ENCODE assay signal across 7 cellular contexts in genomic region chr1:224542783-224543440, GRCh38.
A peak's percentile ranks its signal among the peaks of the same experiment; 100 is the strongest.
DNase-seq lines count a peak whose midpoint lies in the region; ATAC-seq and TF ChIP-seq lines count a peak whose summit lies in the region.

No MANE protein-coding gene starts in this region.

- 10% methylated on average over 7 of the region's 7 CpGs for WGBS in SK-N-SH (ENCODE audit: low lambda C conversion rate)

- CTCF ChIA-PET in SK-N-SH (lab: Yijun Ruan, JAX), result interaction anchor here (1.2 to 3.1 kb wide), 3 partner anchors 15 to 30 kb away, joined by 3 to 13 read pairs (median 4); no protein-coding TSS in a partner anchor

- H3K27ac ChIP-seq in SK-N-SH (ENCODE audit: low read depth in 2 of 2, low read length in 1 of 2), result peak overlapping the region; percentile 94 to 99

- H4K20me1 ChIP-seq in SK-N-SH (ENCODE audit: insufficient read depth), result no peaks in the 10 kb centered on the region

- no peaks in the 10 kb centered on the region for H3K36me3 ChIP-seq in SK-N-SH (replicated peaks in 1 of 2; ENCODE audit: control insufficient read depth in 1 of 2, insufficient read depth in 2 of 2, low read length in 1 of 2)

- TF ChIP-seq RAD21 in SK-N-SH (IDR thresholded peaks at IDR 0.05; ENCODE audit: low read length), result no peak

- H3K9me2 ChIP-seq in SK-N-SH, result no peaks in the 10 kb centered on the region

- POLR2A ChIA-PET in SK-N-SH (lab: Yijun Ruan, JAX), result interaction anchor here (0.6 kb wide), 1 partner anchor 108 kb away, joined by 3 read pairs; the partner anchor contains the start of gene WDR26

- peak; percentile 96 for DNase-seq in HFF-Myc (ENCODE audit: extremely low read depth, low read depth)
- no peak for DNase-seq in SK-N-SH
- DNase-seq in stimulated activated CD8-positive, alpha-beta memory T cell treated with anti-CD3 and anti-CD28 coated beads, Interleukin-15, amount 100 ng/mL, for 48 hours (ENCODE audit: low read depth in 2 of 2), result peak; percentile 8 to 20
- no peak for DNase-seq in KG1 (lab: John Stamatoyannopoulos, UW)
- DNase-seq in hippocampal formation (lab: John Stamatoyannopoulos, UW), result no peak
- no peak for DNase-seq in 8988T

- peaks cover 33 to 47% of the 10 kb centered on the region in 2 experiments for H3K4me1 ChIP-seq in SK-N-SH (ENCODE audit: control insufficient read depth in 1 of 2, insufficient read depth in 2 of 2, low read depth in 1 of 2, low read length in 1 of 2)

- H3K4me3 ChIP-seq in HFF-Myc (replicated peaks; ENCODE audit: low read depth, low read length), result peak overlapping the region; percentile 26
- peak overlapping the region in 1 of 2 experiments; percentile 7; a peak in 2 of 4 replicates for H3K4me3 ChIP-seq in SK-N-SH (ENCODE audit: low read depth in 2 of 2, low read length in 1 of 2)

- no peak overlapping the region for H2AFZ ChIP-seq in SK-N-SH (ENCODE audit: low read depth)

- no peaks in the 10 kb centered on the region for H3K9me3 ChIP-seq in SK-N-SH

- TF ChIP-seq CTCF in HFF-Myc (IDR thresholded peaks at IDR 0.05; ENCODE audit: low read depth, low read length, missing control alignments) (no peak), SK-N-SH (IDR thresholded peaks at IDR 0.05) (no peak)

- H3K9ac ChIP-seq in SK-N-SH, result peak overlapping the region; percentile 67

- TF ChIP-seq EP300 in SK-N-SH (IDR thresholded peaks at IDR 0.05; ENCODE audit: borderline replicate concordance in 1 of 2, low read depth in 1 of 2, low read length in 1 of 2), result peak; percentile 59 to 99

- peaks cover 30% of the 10 kb centered on the region for H3F3A ChIP-seq in SK-N-SH (replicated peaks; ENCODE audit: insufficient read depth)

- no peaks in the 10 kb centered on the region for H3K79me2 ChIP-seq in SK-N-SH (ENCODE audit: insufficient read depth)

- peak; percentile 57 for ATAC-seq in esophagus mucosa

- H3K4me2 ChIP-seq in SK-N-SH, result peak overlapping the region; percentile 69

- H3K27me3 ChIP-seq in SK-N-SH (ENCODE audit: insufficient read depth), result no peaks in the 10 kb centered on the region

TF ChIP-seq in SK-N-SH, 30 proteins besides CTCF, POLR2A, EP300 and RAD21 (continues in another document):
- no peak for TF ChIP-seq CHD2 (IDR thresholded peaks at IDR 0.05; ENCODE audit: low read length, partially characterized antibody)
- peak; percentile 85 for TF ChIP-seq ZBTB33 (IDR thresholded peaks at IDR 0.05; ENCODE audit: borderline replicate concordance, low read depth)
- no peak for TF ChIP-seq MXI1 (IDR thresholded peaks at IDR 0.05; ENCODE audit: low read depth, low read length)
- TF ChIP-seq RXRA (IDR thresholded peaks at IDR 0.05; ENCODE audit: borderline replicate concordance, low read depth), result peak; percentile 92
- no peak for TF ChIP-seq NRF1 (IDR thresholded peaks at IDR 0.05; ENCODE audit: low read depth, low read length)
- TF ChIP-seq GATA2 (CRISPR knock-in tag; IDR thresholded peaks at IDR 0.05), result no peak
- peak; percentile 93 for TF ChIP-seq PBX3 (IDR thresholded peaks at IDR 0.05)
- peak; percentile 41; the same call in 1 of the 2 replicates for TF ChIP-seq REST (IDR thresholded peaks at IDR 0.05; ENCODE audit: low read depth, low read length)
- peak; percentile 99 for TF ChIP-seq FOSL2 (IDR thresholded peaks at IDR 0.05; ENCODE audit: borderline replicate concordance, low read depth)
- TF ChIP-seq RCOR1 (IDR thresholded peaks at IDR 0.05; ENCODE audit: low read length), result no peak
- TF ChIP-seq FOXM1 (IDR thresholded peaks at IDR 0.05; ENCODE audit: low read depth), result peak; percentile 94
- no peak for TF ChIP-seq IRF3 (IDR thresholded peaks at IDR 0.05; ENCODE audit: low read depth, low read length)
- no peak for TF ChIP-seq USF2 (IDR thresholded peaks at IDR 0.05; ENCODE audit: borderline replicate concordance, low read depth, low read length)
- no peak for TF ChIP-seq SMC3 (IDR thresholded peaks at IDR 0.05; ENCODE audit: low read depth, low read length)
- 0 out of 2 replicates have a peak, but pooled peaks have one; percentile 41 for TF ChIP-seq YY1 (IDR thresholded peaks at IDR 0.05; ENCODE audit: low read depth)
- TF ChIP-seq MEF2A (IDR thresholded peaks at IDR 0.05; ENCODE audit: borderline replicate concordance, low read depth), result peak; percentile 62; the same call in 1 of the 2 replicates
- no peak for TF ChIP-seq EZH2phosphoT487 (IDR thresholded peaks at IDR 0.05; ENCODE audit: borderline replicate concordance, low read depth)
- no peak for TF ChIP-seq GABPA (IDR thresholded peaks at IDR 0.05; ENCODE audit: low read depth)
- TF ChIP-seq SIN3A (IDR thresholded peaks at IDR 0.05; ENCODE audit: borderline replicate concordance, low read depth, low read length), result peak; percentile 52; the same call in 1 of the 2 replicates
- TF ChIP-seq ELF1 (IDR thresholded peaks at IDR 0.05), result peak; percentile 61
- peak; percentile 84; the same call in 1 of the 2 replicates for TF ChIP-seq POLR2AphosphoS5 (IDR thresholded peaks at IDR 0.05; ENCODE audit: low read depth, low read length)
- peak; percentile 97 for TF ChIP-seq TCF12 (IDR thresholded peaks at IDR 0.05)
- TF ChIP-seq JUND (IDR thresholded peaks at IDR 0.05), result peak; percentile 100

Comparison
In these comparisons a context has a peak if more than half of its experiments do, and no peak if none do; other contexts are left out.
1. DNase-seq: peak in HFF-Myc (single experiment) and stimulated activated CD8-positive, alpha-beta memory T cell treated with anti-CD3 and anti-CD28 coated beads, Interleukin-15, amount 100 ng/mL, for 48 hours (2 of 2); none in SK-N-SH (single experiment), KG1 (single experiment), hippocampal formation (0 of 2) and 8988T (single experiment).